ENCODE assay signal across 30 cellular contexts in genomic region chr7:20323587-20323986, GRCh38. TPM values are rescaled to one million over a fixed set of nuclear protein-coding genes. Genes with fewer than 3 reads are reported as not detected.
"Had no signal": no experiment of that assay in that cellular context is flagged by ENCODE, and none has a peak within 500 bp of the region (broad histone marks: within the 10 kb centered on the region; RNA-seq: fewer than 3 reads in every experiment).

No MANE protein-coding gene starts in this region.

- DNase-seq: activated CD4-positive, alpha-beta T cell treated with anti-CD3 and anti-CD28 coated beads for 1 hour; activated CD4-positive, alpha-beta T cell treated with anti-CD3 and anti-CD28 coated beads, Interleukin-2, amount 50 U/mL, for 4 hours; activated CD8-positive, alpha-beta memory T cell treated with anti-CD3 and anti-CD28 coated beads for 24 hours; activated CD8-positive, alpha-beta memory T cell treated with anti-CD3 and anti-CD28 coated beads, Interleukin-2, amount 50 U/mL, for 4 hours; activated naive CD4-positive, alpha-beta T cell treated with Interleukin-2 at 50 U/mL for 16 hours; activated T-cell treated with anti-CD3 and anti-CD28 coated beads, Interleukin-2, amount 50 U/mL, for 4 hours; body of pancreas; effector CD4-positive, alpha-beta T cell; head of caudate nucleus; hypothalamus; islet precursor cell; left cardiac atrium; mucosa of descending colon; naive B cell; posterior cingulate gyrus; right lobe of liver; small intestine; stimulated activated CD4-positive, alpha-beta T cell treated with anti-CD3 and anti-CD28 coated beads, Interleukin-2, amount 100 ng/mL, for 24 hours; stimulated activated naive CD4-positive, alpha-beta T cell treated with Interleukin-2 at 50 U/mL for 16 hours; T-helper 9 cell had no signal

- H3K36me3 ChIP-seq: cardiac muscle cell, gastroesophageal sphincter, right lobe of liver, thoracic aorta, vagina had no signal

- ATAC-seq: activated T-cell treated with anti-CD3 and anti-CD28 coated beads, Interleukin-2, amount 50 U/mL, for 4 hours; body of pancreas; gastroesophageal sphincter; left cardiac atrium; mucosa of descending colon; right lobe of liver had no signal

- H3K4me1 ChIP-seq: right lobe of liver had no signal

- H3K4me3 Mint-ChIP-seq: activated T-cell treated with anti-CD3 and anti-CD28 coated beads, Interleukin-2, amount 50 U/mL, for 4 hours; dendritic cell treated with granulocyte-macrophage colony-stimulating factor and Interleukin-4, amounts not matched to agents 40 ng/mL and 50 ng/mL, for 4 days; memory B cell; naive B cell; neural crest cell; type B pancreatic cell had no signal

- FAIRE-seq: small intestine had no signal

- H3K4me1 Mint-ChIP-seq: memory B cell, naive B cell had no signal

- H3K27ac ChIP-seq: body of pancreas, cardiac muscle cell, gastroesophageal sphincter, right lobe of liver, thoracic aorta, vagina had no signal

- H3K36me3 Mint-ChIP-seq: memory B cell, naive B cell, type B pancreatic cell had no signal

- H3K9me3 ChIP-seq: body of pancreas, gastroesophageal sphincter, mucosa of descending colon, right lobe of liver, thoracic aorta, vagina had no signal

- H3K27ac Mint-ChIP-seq: activated T-helper 2 cell treated with anti-CD3 and anti-CD28 coated beads, Interferon-gamma antibody, Interleukin-2, Interleukin-4, amounts not matched to agents 10 μg/mL and 5 μg/mL and 100 μg/mL, durations not matched to agents 14 hours and 24 hours and 36 hours; dendritic cell treated with granulocyte-macrophage colony-stimulating factor and Interleukin-4, amounts not matched to agents 40 ng/mL and 50 ng/mL, for 4 days; memory B cell; naive B cell; type B pancreatic cell had no signal

- H3K27me3 ChIP-seq: body of pancreas, gastroesophageal sphincter, right lobe of liver, vagina had no signal

- H3K27me3 Mint-ChIP-seq: dendritic cell treated with granulocyte-macrophage colony-stimulating factor and Interleukin-4, amounts not matched to agents 40 ng/mL and 50 ng/mL, for 4 days; memory B cell; naive B cell had no signal

- H3K4me3 ChIP-seq: body of pancreas, cardiac muscle cell, gastroesophageal sphincter, mucosa of descending colon, right lobe of liver, thoracic aorta, vagina had no signal

- H3K9me3 Mint-ChIP-seq: activated T-cell treated with anti-CD3 and anti-CD28 coated beads, Interleukin-2, amount 50 U/mL, for 4 hours; activated T-helper 2 cell treated with anti-CD3 and anti-CD28 coated beads, Interferon-gamma antibody, Interleukin-2, Interleukin-4, amounts not matched to agents 10 μg/mL and 5 μg/mL and 100 μg/mL, durations not matched to agents 14 hours and 24 hours and 36 hours; dendritic cell treated with granulocyte-macrophage colony-stimulating factor and Interleukin-4, amounts not matched to agents 40 ng/mL and 50 ng/mL, for 4 days; memory B cell; naive B cell; neural crest cell; type B pancreatic cell had no signal

RNA-seq across cellular contexts. Expression of gene ITGB8, which starts 7.1 kb away (rescaled TPM):
- total RNA-seq: T-helper 1 cell treated with Interleukin-12 subunit alpha and Interleukin-12 subunit beta and Interleukin-4 antibody, amounts not matched to agents 30 ng/mL and 1 ng/mL, for 36 hours had no signal
